In the genomic region with DNA sequence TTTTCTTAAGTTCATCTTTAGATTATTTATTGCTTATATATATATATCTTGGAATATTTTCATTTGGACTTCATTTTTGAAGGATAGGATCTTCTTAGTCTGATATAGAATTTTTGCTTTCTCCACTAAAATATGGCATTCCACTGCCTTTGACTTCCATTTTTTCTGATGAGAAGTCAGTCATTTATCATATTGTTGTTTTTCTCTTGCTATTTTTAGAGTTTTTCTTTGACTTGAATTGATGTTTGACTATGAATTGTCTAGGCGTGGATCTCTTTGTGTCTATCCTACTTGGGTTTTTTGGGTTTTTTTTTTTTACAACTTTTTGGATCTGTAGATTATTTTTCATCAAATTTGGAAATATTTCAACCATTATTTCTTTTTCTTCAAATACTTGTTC, we compare ENCODE assay signal across 14 cellular contexts.
DNase-seq lines count a peak whose midpoint lies in the region; ATAC-seq, FAIRE-seq and TF ChIP-seq lines count a peak whose summit lies in the region.
"Had no signal": no experiment of that assay in that cellular context is flagged by ENCODE, and none has a peak within 500 bp of the region (broad histone marks: within the 10 kb centered on the region; RNA-seq: fewer than 3 reads in every experiment).

No MANE protein-coding gene starts in this region.

- H3K4me3 Mint-ChIP-seq in nephron = no peak overlapping the region
- H3K4me3 Mint-ChIP-seq: CD8-positive, alpha-beta memory T cell had no signal

- CTCF ChIA-PET in HEK293 (lab: Yijun Ruan, JAX) = no interaction called here
- CTCF ChIA-PET in K562 (lab: Yijun Ruan, JAX; ENCODE audit: low intra/inter-chr PET ratio) = no interaction called here
- CTCF ChIA-PET in GM10248 (lab: Yijun Ruan, JAX) = no interaction called here

- H3K36me3 ChIP-seq in HEK293 (ENCODE audit: control insufficient read depth in 2 of 2, insufficient read depth in 1 of 2, low read length in 2 of 2) (no peaks in the 10 kb centered on the region), K562 (ENCODE audit: control insufficient read depth, insufficient read depth, low read length) (peaks cover 2% of the 10 kb centered on the region; the same call in 1 of the 3 replicates), Peyer's patch (no peaks in the 10 kb centered on the region)

- no TSS peak for BruUV-seq in K562 (replicated peaks; lab: Mats Ljungman, UMichigan)

- whole genome bisulfite sequencing in K562 (ENCODE audit: insufficient coverage, low coverage, missing lambda C conversion rate) = 93% methylated on average over 1 of the region's 1 CpG

- no peak for DNase-seq in D721Med (ENCODE audit: insufficient read length, low spot score)
- DNase-seq in K562 (ENCODE audit: extremely low read depth in 1 of 4, low spot score in 3 of 4) = no peak
- no peak for DNase-seq in Peyer's patch
- DNase-seq in posterior vena cava (ENCODE audit: low spot score) = no peak
- no peak for DNase-seq in GM10248 (ENCODE audit: extremely low spot score)
- DNase-seq: Caco-2; CD8-positive, alpha-beta memory T cell; HCEC 1CT; KBM-7 had no signal

- no peak overlapping the region for H2AFZ ChIP-seq in K562 (ENCODE audit: low read depth, low read length)

- FAIRE-seq in D721Med (lab: Jason Lieb, UNC) = peak; percentile 38
- FAIRE-seq in K562 (lab: Jason Lieb, UNC) = no peak
- FAIRE-seq: GM12892 had no signal

- H3K27me3 Mint-ChIP-seq in nephron (ENCODE audit: low read depth) = no peaks in the 10 kb centered on the region
- H3K27me3 Mint-ChIP-seq: CD8-positive, alpha-beta memory T cell had no signal

- no peaks in the 10 kb centered on the region for H3K9me1 ChIP-seq in K562 (ENCODE audit: control insufficient read depth, insufficient read depth, low read length)

- H3K4me1 ChIP-seq in HEK293 (ENCODE audit: control insufficient read depth, insufficient read depth, low read length) = peaks cover 17% of the 10 kb centered on the region
- peaks cover 11 to 36% of the 10 kb centered on the region in 2 experiments for H3K4me1 ChIP-seq in K562 (replicated peaks in 1 of 2; ENCODE audit: control insufficient read depth in 2 of 2, insufficient read depth in 2 of 2, low read length in 2 of 2)
- H3K4me1 ChIP-seq in Peyer's patch = peaks cover 0 to 5% (median 0%) of the 10 kb centered on the region in 4 donors
- H3K4me1 ChIP-seq: BLaER1 had no signal

- TF ChIP-seq EP300 in K562 (IDR thresholded peaks at IDR 0.05; ENCODE audit: low read length) = no peak

- H3K9me3 ChIP-seq in HEK293 (ENCODE audit: control insufficient read depth, insufficient read depth, low read depth, low read length) (no peaks in the 10 kb centered on the region), K562 (replicated peaks; ENCODE audit: control insufficient read depth, insufficient read depth, low read depth, low read length) (no peaks in the 10 kb centered on the region), Peyer's patch (no peaks in the 10 kb centered on the region)

- TF ChIP-seq CTCF in D721Med (IDR thresholded peaks at IDR 0.05; ENCODE audit: insufficient read depth, missing control alignments) = no peak
- TF ChIP-seq CTCF in HEK293 (tag by site-specific recombination; IDR thresholded peaks at IDR 0.05) = no peak
- TF ChIP-seq CTCF in K562 (IDR thresholded peaks at IDR 0.05 in 2 of 3, conservative IDR thresholded peaks at IDR 0.05 in 1 of 3; ENCODE audit: insufficient read depth in 2 of 3, low read depth in 1 of 3, low read length in 3 of 3) = no peak
- no peak for TF ChIP-seq CTCF in nephron (IDR thresholded peaks at IDR 0.05; ENCODE audit: unreplicated experiment in 3 of 3)
- TF ChIP-seq CTCF in Peyer's patch (IDR thresholded peaks at IDR 0.05) = no peak
- TF ChIP-seq CTCF in GM10248 (IDR thresholded peaks at IDR 0.05; ENCODE audit: control extremely low read depth, extremely low read depth, low read depth, missing control alignments) = no peak

- in situ Hi-C loops in K562 (cut with MboI) = no loop called here

- no peak overlapping the region for H3K4me3 ChIP-seq in HEK293 (ENCODE audit: low read depth, low read length)
- H3K4me3 ChIP-seq in K562 = no peak overlapping the region
- no peak overlapping the region for H3K4me3 ChIP-seq in Peyer's patch
- H3K4me3 ChIP-seq: BLaER1 had no signal

- no peak overlapping the region for H3K4me2 ChIP-seq in K562 (ENCODE audit: insufficient read depth, low read length)
- H3K4me2 ChIP-seq: BLaER1 had no signal

- peaks cover 20% of the 10 kb centered on the region for H3K36me3 Mint-ChIP-seq in nephron (ENCODE audit: low read depth)

- peaks cover 38% of the 10 kb centered on the region for H3K79me2 ChIP-seq in K562 (ENCODE audit: control insufficient read depth, insufficient read depth, low read length)

- H3K27me3 ChIP-seq in K562 (ENCODE audit: control insufficient read depth in 2 of 2, insufficient read depth in 2 of 2, low read length in 2 of 2) = no peaks in the 10 kb centered on the region
- no peaks in the 10 kb centered on the region for H3K27me3 ChIP-seq in Peyer's patch
- H3K27me3 ChIP-seq: BLaER1 had no signal

- H3K9ac ChIP-seq in K562 (ENCODE audit: insufficient read depth in 1 of 2, low read depth in 2 of 2, low read length in 2 of 2) = no peak overlapping the region
- H3K9ac ChIP-seq: BLaER1 had no signal

- peaks cover 20% of the 10 kb centered on the region for H3K4me1 Mint-ChIP-seq in nephron

- ATAC-seq in K562 = no peak

- H3K27ac Mint-ChIP-seq in nephron = peak overlapping the region in 2 of 3 experiments; percentile 61 to 72
- H3K27ac Mint-ChIP-seq: CD8-positive, alpha-beta memory T cell had no signal

- H4K20me1 ChIP-seq in K562 (replicated peaks; ENCODE audit: control insufficient read depth, insufficient read depth, low read length) = no peaks in the 10 kb centered on the region

- H3K9me3 Mint-ChIP-seq in nephron = peaks cover 11% of the 10 kb centered on the region

- no peak overlapping the region for H3K27ac ChIP-seq in HEK293 (ENCODE audit: extremely low read depth, low read depth, low read length)
- no peak overlapping the region for H3K27ac ChIP-seq in K562 (ENCODE audit: extremely low read depth, low read depth, low read length)
- no peak overlapping the region for H3K27ac ChIP-seq in Peyer's patch
- H3K27ac ChIP-seq: BLaER1, HL-60 had no signal

- no peak for TF ChIP-seq RAD21 in K562 (CRISPR knock-in tag; conservative IDR thresholded peaks at IDR 0.05 in 1 of 2, IDR thresholded peaks at IDR 0.05 in 1 of 2)

- intact Hi-C loops in K562 (cut with micrococcal nuclease) (no loop called here), posterior vena cava (cut with DNase I) (no loop called here)

- no peak for TF ChIP-seq POLR2A in K562 (conservative IDR thresholded peaks at IDR 0.05)
- no peak for TF ChIP-seq POLR2A in Peyer's patch (IDR thresholded peaks at IDR 0.05)

- POLR2A ChIA-PET in HEK293 (lab: Yijun Ruan, JAX) = no interaction called here
- POLR2A ChIA-PET in K562 (lab: Yijun Ruan, JAX) = no interaction called here
- POLR2A ChIA-PET in GM10248 (lab: Yijun Ruan, JAX) = no interaction called here

TF ChIP-seq in HEK293, 187 proteins besides CTCF, POLR2A, EP300 and RAD21:
- TF ChIP-seq ZNF426 (tag by site-specific recombination; IDR thresholded peaks at IDR 0.05) = no peak
- no peak for TF ChIP-seq ZNF510 (tag by site-specific recombination; IDR thresholded peaks at IDR 0.05; ENCODE audit: insufficient replicate concordance)
- TF ChIP-seq ZNF416 (tag by site-specific recombination; IDR thresholded peaks at IDR 0.05) = no peak
- no peak for TF ChIP-seq ZNF701 (tag by site-specific recombination; IDR thresholded peaks at IDR 0.05)
- TF ChIP-seq SETDB1 (IDR thresholded peaks at IDR 0.05; ENCODE audit: insufficient read length, low read length) = peak; percentile 43
- no peak for TF ChIP-seq ZNF214 (tag by site-specific recombination; IDR thresholded peaks at IDR 0.05; ENCODE audit: borderline replicate concordance)
- peak; percentile 74 for TF ChIP-seq ZNF558 (tag by site-specific recombination; IDR thresholded peaks at IDR 0.05)
TF ChIP-seq in HEK293: peak in this region for 2.

TF ChIP-seq in K562, 482 proteins besides CTCF, POLR2A, EP300 and RAD21 (continues in another document):
- TF ChIP-seq HEY1 (CRISPR knock-in tag; IDR thresholded peaks at IDR 0.05; ENCODE audit: borderline replicate concordance) (no peak), RBBP5 (IDR thresholded peaks at IDR 0.05; ENCODE audit: borderline replicate concordance, insufficient read depth, low read length, poor library complexity, severe bottlenecking) (no peak)
- TF ChIP-seq, protein P1, sequence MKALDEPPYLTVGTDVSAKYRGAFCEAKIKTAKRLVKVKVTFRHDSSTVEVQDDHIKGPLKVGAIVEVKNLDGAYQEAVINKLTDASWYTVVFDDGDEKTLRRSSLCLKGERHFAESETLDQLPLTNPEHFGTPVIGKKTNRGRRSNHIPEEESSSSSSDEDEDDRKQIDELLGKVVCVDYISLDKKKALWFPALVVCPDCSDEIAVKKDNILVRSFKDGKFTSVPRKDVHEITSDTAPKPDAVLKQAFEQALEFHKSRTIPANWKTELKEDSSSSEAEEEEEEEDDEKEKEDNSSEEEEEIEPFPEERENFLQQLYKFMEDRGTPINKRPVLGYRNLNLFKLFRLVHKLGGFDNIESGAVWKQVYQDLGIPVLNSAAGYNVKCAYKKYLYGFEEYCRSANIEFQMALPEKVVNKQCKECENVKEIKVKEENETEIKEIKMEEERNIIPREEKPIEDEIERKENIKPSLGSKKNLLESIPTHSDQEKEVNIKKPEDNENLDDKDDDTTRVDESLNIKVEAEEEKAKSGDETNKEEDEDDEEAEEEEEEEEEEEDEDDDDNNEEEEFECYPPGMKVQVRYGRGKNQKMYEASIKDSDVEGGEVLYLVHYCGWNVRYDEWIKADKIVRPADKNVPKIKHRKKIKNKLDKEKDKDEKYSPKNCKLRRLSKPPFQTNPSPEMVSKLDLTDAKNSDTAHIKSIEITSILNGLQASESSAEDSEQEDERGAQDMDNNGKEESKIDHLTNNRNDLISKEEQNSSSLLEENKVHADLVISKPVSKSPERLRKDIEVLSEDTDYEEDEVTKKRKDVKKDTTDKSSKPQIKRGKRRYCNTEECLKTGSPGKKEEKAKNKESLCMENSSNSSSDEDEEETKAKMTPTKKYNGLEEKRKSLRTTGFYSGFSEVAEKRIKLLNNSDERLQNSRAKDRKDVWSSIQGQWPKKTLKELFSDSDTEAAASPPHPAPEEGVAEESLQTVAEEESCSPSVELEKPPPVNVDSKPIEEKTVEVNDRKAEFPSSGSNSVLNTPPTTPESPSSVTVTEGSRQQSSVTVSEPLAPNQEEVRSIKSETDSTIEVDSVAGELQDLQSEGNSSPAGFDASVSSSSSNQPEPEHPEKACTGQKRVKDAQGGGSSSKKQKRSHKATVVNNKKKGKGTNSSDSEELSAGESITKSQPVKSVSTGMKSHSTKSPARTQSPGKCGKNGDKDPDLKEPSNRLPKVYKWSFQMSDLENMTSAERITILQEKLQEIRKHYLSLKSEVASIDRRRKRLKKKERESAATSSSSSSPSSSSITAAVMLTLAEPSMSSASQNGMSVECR (CRISPR knock-in tag; IDR thresholded peaks at IDR 0.05) = no peak
